Comparison of ENCODE assay signal across 18 cellular contexts in genomic region chr18:43350176-43350575, GRCh38.
DNase-seq lines count a peak whose midpoint lies in the region; ATAC-seq, FAIRE-seq and TF ChIP-seq lines count a peak whose summit lies in the region.
"Had no signal": no experiment of that assay in that cellular context is flagged by ENCODE, and none has a peak within 500 bp of the region (broad histone marks: within the 10 kb centered on the region; RNA-seq: fewer than 3 reads in every experiment).

No MANE protein-coding gene starts in this region.

- DNase-seq in D721Med (ENCODE audit: insufficient read length, low spot score): no peak
- DNase-seq in NCI-H2171 (lab: John Stamatoyannopoulos, UW): peak; percentile 58
- peak; percentile 12 for DNase-seq in NCI-H524 treated with DMSO at 0.1 percent for 48 hours (lab: John Stamatoyannopoulos, UW)
- DNase-seq in glutamatergic neuron: no peak
- DNase-seq in left ventricle myocardium superior: no peak
- no peak for DNase-seq in HEK293T (ENCODE audit: extremely low spot score)
- DNase-seq: Calu3; CD8-positive, alpha-beta T cell; DMS 273 treated with DMSO at 0.1 percent for 48 hours; DMS53; DND-41; EL; GM23248 had no signal

- peaks cover 1% of the 10 kb centered on the region for H3K9me3 Mint-ChIP-seq in glutamatergic neuron (ENCODE audit: unreplicated experiment)

- ATAC-seq in left ventricle myocardium superior: no peak
- ATAC-seq in GM21367 (IDR thresholded peaks at IDR 0.05; ENCODE audit: unreplicated experiment): no peak
- ATAC-seq: CD8-positive, alpha-beta T cell had no signal

- peaks cover 18% of the 10 kb centered on the region for H3K4me1 Mint-ChIP-seq in glutamatergic neuron (ENCODE audit: low read depth, unreplicated experiment)
- H3K4me1 Mint-ChIP-seq: B cell had no signal

- intact Hi-C loops in left ventricle myocardium superior (cut with micrococcal nuclease): no loop called here

- no peak for TF ChIP-seq CTCF in D721Med (IDR thresholded peaks at IDR 0.05; ENCODE audit: insufficient read depth, missing control alignments)
- no peak for TF ChIP-seq CTCF in glutamatergic neuron (IDR thresholded peaks at IDR 0.05; ENCODE audit: partially characterized antibody, unreplicated experiment)

- H3K27ac Mint-ChIP-seq in glutamatergic neuron (ENCODE audit: unreplicated experiment): peak overlapping the region; percentile 80
- H3K27ac Mint-ChIP-seq: B cell; CD8-positive, alpha-beta T cell had no signal

- peaks cover 3% of the 10 kb centered on the region for H3K27me3 Mint-ChIP-seq in glutamatergic neuron (ENCODE audit: unreplicated experiment)
- H3K27me3 Mint-ChIP-seq: B cell had no signal

- H3K4me3 Mint-ChIP-seq in glutamatergic neuron (ENCODE audit: unreplicated experiment): peak overlapping the region; percentile 14
- H3K4me3 Mint-ChIP-seq: B cell; CD8-positive, alpha-beta T cell had no signal

- POLR2A ChIA-PET in HEK293T (lab: Yijun Ruan, JAX): no interaction called here

- CTCF ChIA-PET in HEK293T (lab: Yijun Ruan, JAX): no interaction called here

- no peaks in the 10 kb centered on the region for H3K36me3 Mint-ChIP-seq in glutamatergic neuron (ENCODE audit: unreplicated experiment)
- H3K36me3 Mint-ChIP-seq: CD8-positive, alpha-beta T cell had no signal

- peak; percentile 6 for FAIRE-seq in D721Med (lab: Jason Lieb, UNC)
- FAIRE-seq: G401.6, GM12891, GM19239 had no signal

TF ChIP-seq in HEK293T, 16 proteins besides CTCF, POLR2A, EP300 and RAD21:
- TF ChIP-seq FOXA1 (IDR thresholded peaks at IDR 0.05): no peak
- TF ChIP-seq PKNOX1 (IDR thresholded peaks at IDR 0.05): no peak
- no peak for TF ChIP-seq SP1 (IDR thresholded peaks at IDR 0.05)
- TF ChIP-seq FOXM1 (IDR thresholded peaks at IDR 0.05; ENCODE audit: borderline replicate concordance): no peak
- no peak for TF ChIP-seq NFRKB (IDR thresholded peaks at IDR 0.05)
- TF ChIP-seq SUZ12 (IDR thresholded peaks at IDR 0.05): no peak
- no peak for TF ChIP-seq LEF1 (IDR thresholded peaks at IDR 0.05; ENCODE audit: borderline replicate concordance)
- TF ChIP-seq ELF4 (IDR thresholded peaks at IDR 0.05): no peak
- no peak for TF ChIP-seq BHLHE40 (IDR thresholded peaks at IDR 0.05; ENCODE audit: borderline replicate concordance)

Comparison
In these comparisons a context has a peak if more than half of its experiments do, and no peak if none do; other contexts are left out.
1. DNase-seq: peak in NCI-H2171 (single experiment) and NCI-H524 treated with DMSO at 0.1 percent for 48 hours (single experiment); none in D721Med (single experiment), glutamatergic neuron (single experiment), left ventricle myocardium superior (single experiment) and HEK293T (single experiment).